In the genomic region with DNA sequence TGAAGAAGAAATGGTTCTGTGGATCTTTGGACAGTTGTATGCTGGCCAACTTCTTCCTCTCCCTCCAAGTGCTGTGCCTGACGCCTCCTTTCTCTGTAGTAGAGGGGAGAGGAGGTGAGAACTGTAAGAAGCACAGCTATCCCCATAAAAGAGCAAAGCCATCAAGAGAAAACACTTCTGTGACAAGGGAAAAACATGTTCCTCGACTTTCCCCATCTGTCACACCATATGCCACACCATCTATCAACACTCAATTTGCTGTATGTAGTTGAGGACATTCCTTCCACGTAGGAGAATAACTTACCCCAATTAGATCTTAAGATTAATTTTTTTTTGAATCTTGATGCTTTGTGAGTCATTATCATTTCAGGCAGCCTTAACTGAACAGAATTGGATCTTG, we compare ENCODE assay signal across 14 cellular contexts.
"Had no signal": no experiment of that assay in that cellular context is flagged by ENCODE, and none has a peak within 500 bp of the region (broad histone marks: within the 10 kb centered on the region; RNA-seq: fewer than 3 reads in every experiment).

No MANE protein-coding gene starts in this region.

- DNase-seq: activated CD4-positive, alpha-beta T cell treated with anti-CD3 and anti-CD28 coated beads for 1 hour; activated CD4-positive, alpha-beta T cell treated with anti-CD3 and anti-CD28 coated beads, Interleukin-2, amount 50 U/mL, for 1 hour; activated CD8-positive, alpha-beta T cell treated with anti-CD3 and anti-CD28 coated beads, Interleukin-2, amount 10 ng/mL, durations not matched to agents 7 days and 5 days; activated gamma-delta T cell treated with Interleukin-2 at 50 U/mL for 16 hours; aorta; colonic mucosa; effector memory CD8-positive, alpha-beta T cell; left ventricle myocardium inferior; pancreas; psoas muscle; stimulated activated CD4-positive, alpha-beta T cell treated with anti-CD3 and anti-CD28 coated beads, Interleukin-4, amount 100 ng/mL, for 24 hours; stimulated activated naive CD4-positive, alpha-beta T cell treated with Interleukin-2 at 50 U/mL for 16 hours; upper lobe of left lung had no signal

- ATAC-seq: activated CD8-positive, alpha-beta T cell treated with anti-CD3 and anti-CD28 coated beads, Interleukin-2, amount 10 ng/mL, durations not matched to agents 7 days and 5 days; effector memory CD8-positive, alpha-beta T cell; natural killer cell treated with Interleukin-12 subunit alpha and Interleukin-12 subunit beta and Interleukin-15 and Interleukin-18, amount 100 ng/mL, for 72 hours; pancreas; psoas muscle had no signal
